Comparison of ENCODE assay signal across 9 cellular contexts in the genomic region with DNA sequence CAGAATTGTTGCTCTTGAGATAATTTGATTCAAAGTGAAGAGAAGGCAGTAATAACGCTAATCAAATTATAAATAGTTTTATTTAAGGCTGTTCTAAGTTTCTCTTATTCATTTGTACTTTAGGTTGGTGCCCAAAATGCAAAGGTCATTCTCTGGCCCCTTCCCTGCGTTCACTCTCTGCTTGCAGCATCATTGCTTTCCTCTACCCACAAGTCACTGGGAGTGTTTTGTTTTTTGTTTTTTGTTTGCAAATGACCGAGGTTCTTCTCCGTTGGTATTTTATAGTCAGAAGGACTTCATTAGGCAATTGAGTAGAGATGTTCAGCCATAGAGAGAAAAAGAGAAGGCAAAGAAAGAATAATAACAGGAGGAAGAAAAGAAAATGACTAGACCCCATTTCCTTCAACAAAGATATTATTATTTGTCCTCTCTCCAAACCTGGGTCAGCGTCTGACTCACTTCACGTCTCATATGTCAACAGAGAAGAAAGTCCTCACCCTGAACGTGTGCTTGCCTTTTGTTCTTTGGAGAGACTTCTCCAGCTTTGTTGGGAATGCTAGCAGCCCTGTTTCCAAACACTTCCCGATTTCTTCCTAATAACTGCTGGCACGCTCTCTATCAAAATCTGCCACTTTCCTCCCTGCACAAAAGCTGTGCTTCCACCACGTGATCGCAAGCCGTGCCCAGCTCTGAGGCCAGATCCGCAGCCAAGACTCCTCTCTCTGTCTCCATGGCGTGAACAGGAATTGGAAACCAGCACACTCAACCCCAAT.
A peak's percentile ranks its signal among the peaks of the same experiment; 100 is the strongest.
DNase-seq lines count a peak whose midpoint lies in the region; ATAC-seq and TF ChIP-seq lines count a peak whose summit lies in the region.
"Had no signal": no experiment of that assay in that cellular context is flagged by ENCODE, and none has a peak within 500 bp of the region (broad histone marks: within the 10 kb centered on the region; RNA-seq: fewer than 3 reads in every experiment).

No MANE protein-coding gene starts in this region.

- peak overlapping the region; percentile 76 for H3K9ac ChIP-seq in mesenchymal stem cell (ENCODE audit: low read length)
- H3K9ac ChIP-seq: BLaER1 had no signal

- H3K4me1 Mint-ChIP-seq in stimulated activated naive CD8-positive, alpha-beta T cell treated with anti-CD3 and anti-CD28 coated beads, Interleukin-15, amount 100 ng/mL, for 72 hours, result peaks cover 5% of the 10 kb centered on the region

- no peak overlapping the region for H3K18ac ChIP-seq in mesenchymal stem cell (ENCODE audit: low read depth in 1 of 2, low read length in 2 of 2)

- H3K4me3 ChIP-seq in mesenchymal stem cell (ENCODE audit: insufficient read depth in 1 of 2, low read depth in 1 of 2, low read length in 2 of 2) (peak overlapping the region in 1 of 2 experiments; percentile 67), uterus (peak overlapping the region; percentile 21 to 24)
- H3K4me3 ChIP-seq: BLaER1 had no signal

- TF ChIP-seq POLR2A in uterus (IDR thresholded peaks at IDR 0.05), result no peak

- no peaks in the 10 kb centered on the region for H3K27me3 Mint-ChIP-seq in stimulated activated naive CD8-positive, alpha-beta T cell treated with anti-CD3 and anti-CD28 coated beads, Interleukin-15, amount 100 ng/mL, for 72 hours

- no peak overlapping the region for H3K4me3 Mint-ChIP-seq in stimulated activated naive CD8-positive, alpha-beta T cell treated with anti-CD3 and anti-CD28 coated beads, Interleukin-15, amount 100 ng/mL, for 72 hours

- H3K27ac ChIP-seq in mesenchymal stem cell (ENCODE audit: low read length, poor library complexity, severe bottlenecking), result no peak overlapping the region
- peak overlapping the region; percentile 57 to 81 for H3K27ac ChIP-seq in uterus
- H3K27ac ChIP-seq: BLaER1 had no signal

- no peak for ATAC-seq in HG03280 (IDR thresholded peaks at IDR 0.05; ENCODE audit: unreplicated experiment)
- ATAC-seq in stimulated activated naive CD8-positive, alpha-beta T cell treated with anti-CD3 and anti-CD28 coated beads, Interleukin-15, amount 100 ng/mL, for 72 hours, result no peak
- no peak for ATAC-seq in HG02981 (IDR thresholded peaks at IDR 0.05; ENCODE audit: unreplicated experiment)

- no peak overlapping the region for H4K91ac ChIP-seq in mesenchymal stem cell (ENCODE audit: low read length)

- peak overlapping the region in 1 of 2 donors; percentile 7 for H3K27ac Mint-ChIP-seq in stimulated activated naive CD8-positive, alpha-beta T cell treated with anti-CD3 and anti-CD28 coated beads, Interleukin-15, amount 100 ng/mL, for 72 hours

- H3K9me3 ChIP-seq in mesenchymal stem cell (ENCODE audit: control insufficient read depth, low read length) (no peaks in the 10 kb centered on the region), uterus (no peaks in the 10 kb centered on the region)
- H3K9me3 ChIP-seq: BLaER1 had no signal

- H4K8ac ChIP-seq in mesenchymal stem cell (ENCODE audit: low read length), result peak overlapping the region; percentile 84

- intact Hi-C loops in uterus (cut with DNase I; ENCODE audit: low total_unique reads), result no loop called here

- H3K4ac ChIP-seq in mesenchymal stem cell (ENCODE audit: low read depth in 1 of 2, low read length in 2 of 2), result no peak overlapping the region

- no peak overlapping the region for H2AK5ac ChIP-seq in mesenchymal stem cell (ENCODE audit: low read length, severe bottlenecking)

- H3K36me3 ChIP-seq in mesenchymal stem cell (ENCODE audit: control insufficient read depth in 1 of 2, insufficient read depth in 2 of 2, low read depth in 1 of 2, low read length in 2 of 2), result no peaks in the 10 kb centered on the region
- no peaks in the 10 kb centered on the region for H3K36me3 ChIP-seq in uterus

- H3K27me3 ChIP-seq in mesenchymal stem cell (ENCODE audit: control insufficient read depth in 1 of 2, insufficient read depth in 1 of 2, low read length in 2 of 2) (no peaks in the 10 kb centered on the region), uterus (no peaks in the 10 kb centered on the region)
- H3K27me3 ChIP-seq: BLaER1 had no signal

- peak overlapping the region; percentile 51 for H3K4me2 ChIP-seq in mesenchymal stem cell (ENCODE audit: low read length, poor library complexity, severe bottlenecking)
- H3K4me2 ChIP-seq: BLaER1 had no signal

- no peak overlapping the region for H2BK15ac ChIP-seq in mesenchymal stem cell (ENCODE audit: low read depth, poor library complexity, severe bottlenecking)

- H3K9me3 Mint-ChIP-seq in stimulated activated naive CD8-positive, alpha-beta T cell treated with anti-CD3 and anti-CD28 coated beads, Interleukin-15, amount 100 ng/mL, for 72 hours, result no peaks in the 10 kb centered on the region

- H2BK120ac ChIP-seq in mesenchymal stem cell (ENCODE audit: low read depth, low read length), result no peak overlapping the region

- no peak for TF ChIP-seq CTCF in uterus (IDR thresholded peaks at IDR 0.05)

- DNase-seq in NCI-H2171 treated with DMSO at 0.1 percent for 48 hours (lab: John Stamatoyannopoulos, UW), result peak; percentile 50
- no peak for DNase-seq in NCI-H2171 (lab: John Stamatoyannopoulos, UW)
- DNase-seq in cerebellum (ENCODE audit: low spot score), result peak; percentile 89
- peak; percentile 33 for DNase-seq in mesenchymal stem cell
- DNase-seq in uterus, result peak; percentile 50 to 57
- no peak for DNase-seq in stimulated activated naive CD8-positive, alpha-beta T cell treated with anti-CD3 and anti-CD28 coated beads, Interleukin-15, amount 100 ng/mL, for 72 hours

- H3K14ac ChIP-seq in mesenchymal stem cell (ENCODE audit: low read length in 2 of 2), result no peak overlapping the region

- peaks cover 9% of the 10 kb centered on the region for H3K4me1 ChIP-seq in mesenchymal stem cell (ENCODE audit: control insufficient read depth, insufficient read depth, low read depth, low read length)
- H3K4me1 ChIP-seq in uterus, result peaks cover 4 to 8% of the 10 kb centered on the region in 2 donors

- WGBS in mesenchymal stem cell, result 36% methylated on average over 12 of the region's 14 CpGs

- no peak overlapping the region for H2BK5ac ChIP-seq in mesenchymal stem cell (ENCODE audit: low read depth, low read length, poor library complexity, severe bottlenecking)

- H2AFZ ChIP-seq in mesenchymal stem cell (ENCODE audit: low read depth, low read length), result no peak overlapping the region

- no peak overlapping the region for H2BK12ac ChIP-seq in mesenchymal stem cell (ENCODE audit: low read length in 2 of 2)

- H3K79me1 ChIP-seq in mesenchymal stem cell (replicated peaks; ENCODE audit: low read length, poor library complexity, severe bottlenecking), result no peaks in the 10 kb centered on the region

- H3K23ac ChIP-seq in mesenchymal stem cell (ENCODE audit: low read length in 2 of 2), result no peak overlapping the region

Comparison
In these comparisons a context has a peak if more than half of its experiments do, and no peak if none do; other contexts are left out.
1. DNase-seq: peak in NCI-H2171 treated with DMSO at 0.1 percent for 48 hours (single experiment), cerebellum (single experiment), mesenchymal stem cell (single experiment) and uterus (2 of 2); none in NCI-H2171 (single experiment) and stimulated activated naive CD8-positive, alpha-beta T cell treated with anti-CD3 and anti-CD28 coated beads, Interleukin-15, amount 100 ng/mL, for 72 hours (0 of 2).